Comparison of ENCODE assay signal across 1 cellular context in genomic region chr3:16090711-16091110, GRCh38.
TF ChIP-seq lines count a peak whose summit lies in the region.

No MANE protein-coding gene starts in this region.

TF ChIP-seq in endothelial cell of umbilical vein, 7 proteins besides CTCF, POLR2A, EP300 and RAD21 (continued from another document):
- TF ChIP-seq GATA2 (IDR thresholded peaks at IDR 0.05; ENCODE audit: insufficient read depth, insufficient read length, low read depth, low read length) (no peak), JUN (IDR thresholded peaks at IDR 0.05; ENCODE audit: borderline replicate concordance, insufficient read depth, insufficient read length, low read depth) (no peak), MYC (IDR thresholded peaks at IDR 0.05; ENCODE audit: low read depth, low read length) (no peak), MAX (IDR thresholded peaks at IDR 0.05; ENCODE audit: insufficient read depth, insufficient read length) (no peak), EZH2 (IDR thresholded peaks at IDR 0.05; ENCODE audit: borderline replicate concordance, low read depth, low read length, severe bottlenecking) (no peak)
TF ChIP-seq in endothelial cell of umbilical vein: peak in this region for 0.
